ENCODE assay signal across 16 cellular contexts in genomic region chr7:69677905-69678793, GRCh38.
DNase-seq lines count a peak whose midpoint lies in the region; ATAC-seq and TF ChIP-seq lines count a peak whose summit lies in the region.
"Had no signal": no experiment of that assay in that cellular context is flagged by ENCODE, and none has a peak within 500 bp of the region (broad histone marks: within the 10 kb centered on the region; RNA-seq: fewer than 3 reads in every experiment).

No MANE protein-coding gene starts in this region.

- TF ChIP-seq POLR2A in gastroesophageal sphincter (IDR thresholded peaks at IDR 0.05), result no peak

- no peak for ATAC-seq in gastroesophageal sphincter
- no peak for ATAC-seq in HG03460 (IDR thresholded peaks at IDR 0.05; ENCODE audit: unreplicated experiment)
- ATAC-seq in HG03175 (IDR thresholded peaks at IDR 0.05; ENCODE audit: unreplicated experiment), result no peak
- ATAC-seq: T-helper 17 cell had no signal

- H3K4me1 ChIP-seq in gastroesophageal sphincter (peaks cover 1 to 79% (median 5%) of the 10 kb centered on the region in 3 donors), rectal smooth muscle tissue (ENCODE audit: control insufficient read depth, insufficient read depth, low read length) (peaks cover 17% of the 10 kb centered on the region)

- 58 to 73% methylated on average over 11 of the region's 11 CpGs for WGBS in gastroesophageal sphincter (ENCODE audit: low coverage in 1 of 2), 2 donors

- H3K27me3 ChIP-seq in gastroesophageal sphincter, result no peaks in the 10 kb centered on the region
- no peaks in the 10 kb centered on the region for H3K27me3 ChIP-seq in rectal smooth muscle tissue (ENCODE audit: control insufficient read depth, insufficient read depth, low read length)

- TF ChIP-seq EP300 in gastroesophageal sphincter (IDR thresholded peaks at IDR 0.05), result no peak

- H3K9me3 ChIP-seq in gastroesophageal sphincter, result no peaks in the 10 kb centered on the region

- no peak overlapping the region for H3K9ac ChIP-seq in rectal smooth muscle tissue (ENCODE audit: low read length)

- TF ChIP-seq CTCF in gastroesophageal sphincter (IDR thresholded peaks at IDR 0.05), result no peak

- H3K4me3 ChIP-seq in gastroesophageal sphincter, result no peak overlapping the region
- no peak overlapping the region for H3K4me3 ChIP-seq in rectal smooth muscle tissue (ENCODE audit: low read length)
- H3K4me3 ChIP-seq: GM23338 had no signal

- peak overlapping the region in 3 of 4 donors; percentile 7 to 53 (median 40) for H3K27ac ChIP-seq in gastroesophageal sphincter
- H3K27ac ChIP-seq in rectal smooth muscle tissue (ENCODE audit: low read depth, low read length), result peak overlapping the region; percentile 18
- H3K27ac ChIP-seq: C4-2B had no signal

- DNase-seq in GDM1 (lab: John Stamatoyannopoulos, UW) (peak; percentile 54), NCI-H2081 treated with DMSO at 0.1 percent for 48 hours (lab: John Stamatoyannopoulos, UW) (peak; percentile 67), NOMO-1 treated with dmso at 0.1 percent for 144 hours (lab: John Stamatoyannopoulos, UW; ENCODE audit: unreplicated experiment) (no peak), NCI-H2029 treated with DMSO at 0.1 percent for 48 hours (lab: John Stamatoyannopoulos, UW) (no peak)
- DNase-seq: activated CD4-positive, alpha-beta T cell treated with anti-CD3 and anti-CD28 coated beads for 4 hours; activated T-cell treated with anti-CD3 and anti-CD28 coated beads, Interleukin-2, amount 50 U/mL, for 1 hour; NCI-H226; posterior cingulate gyrus; stimulated activated CD4-positive, alpha-beta T cell treated with anti-CD3 and anti-CD28 coated beads, Interleukin-1b, Interleukin-23, amount 100 ng/mL, for 48 hours; T-helper 17 cell had no signal

- H3K36me3 ChIP-seq in gastroesophageal sphincter, result no peaks in the 10 kb centered on the region
- H3K36me3 ChIP-seq in rectal smooth muscle tissue (ENCODE audit: control insufficient read depth, insufficient read depth, low read length), result no peaks in the 10 kb centered on the region

Comparison
In these comparisons a context has a peak if more than half of its experiments do, and no peak if none do; other contexts are left out.
1. DNase-seq: peak in GDM1 (single experiment) and NCI-H2081 treated with DMSO at 0.1 percent for 48 hours (single experiment); none in NOMO-1 treated with dmso at 0.1 percent for 144 hours (single experiment) and NCI-H2029 treated with DMSO at 0.1 percent for 48 hours (single experiment).